ENCODE assay signal across 1 cellular context in the genomic region with DNA sequence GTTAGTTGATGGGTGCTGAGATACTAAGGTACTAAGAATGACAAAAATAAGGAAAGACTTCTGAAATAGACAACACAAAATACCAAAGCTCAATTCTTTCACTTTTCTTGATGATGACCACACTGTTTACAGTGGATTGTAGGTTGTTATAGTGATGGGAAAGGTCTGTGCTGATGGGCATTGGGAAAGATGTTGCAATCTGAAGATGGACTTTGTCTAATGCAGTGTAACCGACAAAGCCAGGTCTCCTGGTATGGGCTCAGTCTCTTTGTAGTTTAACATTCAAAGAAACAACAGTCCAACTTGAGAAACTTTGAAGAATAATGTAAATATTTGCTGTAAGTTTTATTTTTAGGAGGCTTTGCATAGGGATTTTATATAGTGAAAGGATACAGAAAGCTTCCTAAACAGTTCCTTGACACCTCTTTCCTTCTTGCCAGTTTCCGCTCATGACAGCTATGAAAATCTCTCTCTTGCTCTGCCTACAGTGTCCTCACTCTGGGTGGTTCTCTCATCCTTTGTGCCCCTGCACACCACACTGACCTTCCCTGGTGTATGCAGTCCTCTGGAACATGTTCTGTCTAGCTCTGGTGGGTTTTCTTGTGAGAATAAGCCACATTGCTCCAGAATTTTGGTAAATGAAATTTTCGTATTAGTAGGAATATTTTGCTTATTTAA.
TF ChIP-seq lines count a peak whose summit lies in the region.

No MANE protein-coding gene starts in this region.

TF ChIP-seq in IMR-90, 13 proteins besides CTCF, POLR2A, EP300 and RAD21:
- TF ChIP-seq, protein P1, sequence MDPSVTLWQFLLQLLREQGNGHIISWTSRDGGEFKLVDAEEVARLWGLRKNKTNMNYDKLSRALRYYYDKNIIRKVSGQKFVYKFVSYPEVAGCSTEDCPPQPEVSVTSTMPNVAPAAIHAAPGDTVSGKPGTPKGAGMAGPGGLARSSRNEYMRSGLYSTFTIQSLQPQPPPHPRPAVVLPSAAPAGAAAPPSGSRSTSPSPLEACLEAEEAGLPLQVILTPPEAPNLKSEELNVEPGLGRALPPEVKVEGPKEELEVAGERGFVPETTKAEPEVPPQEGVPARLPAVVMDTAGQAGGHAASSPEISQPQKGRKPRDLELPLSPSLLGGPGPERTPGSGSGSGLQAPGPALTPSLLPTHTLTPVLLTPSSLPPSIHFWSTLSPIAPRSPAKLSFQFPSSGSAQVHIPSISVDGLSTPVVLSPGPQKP (IDR thresholded peaks at IDR 0.05; ENCODE audit: borderline replicate concordance, low read depth, low read length), result no peak
- TF ChIP-seq CEBPB (IDR thresholded peaks at IDR 0.05; ENCODE audit: low read depth, low read length), result peak; percentile 58
TF ChIP-seq in IMR-90: peak in this region for 1.
